In the genomic region with DNA sequence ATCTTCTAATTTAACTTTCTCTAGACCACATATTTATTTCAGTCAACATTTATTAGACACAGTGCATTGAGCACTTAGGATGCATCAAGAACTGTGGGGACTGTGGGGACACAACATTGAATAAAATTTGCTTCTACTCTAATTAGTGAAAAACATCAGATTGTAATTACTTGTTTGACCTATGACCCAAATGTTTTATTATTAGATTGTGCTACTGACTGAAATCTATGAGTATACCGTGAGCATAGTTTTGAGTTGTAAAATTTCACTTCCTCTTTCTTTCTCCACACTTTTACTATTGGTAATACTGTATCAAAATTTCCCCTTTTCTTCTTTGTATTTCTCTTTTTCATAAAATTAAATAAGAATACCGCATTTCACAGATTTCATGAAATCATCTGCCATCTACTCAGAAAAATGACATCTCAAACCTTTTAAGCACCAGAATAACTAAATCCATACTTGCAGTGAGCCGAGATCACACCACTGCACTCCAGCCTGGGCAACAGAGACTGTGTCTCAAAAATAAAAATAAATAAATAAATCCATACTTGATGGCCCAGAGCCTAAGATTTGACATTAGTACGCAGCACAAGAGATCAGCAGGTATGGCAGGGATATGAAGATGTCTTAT, we compare ENCODE assay signal across 9 cellular contexts. TPM values are rescaled to one million over a fixed set of nuclear protein-coding genes. Genes with fewer than 3 reads are reported as not detected.
A peak's percentile ranks its signal among the peaks of the same experiment; 100 is the strongest.
DNase-seq lines count a peak whose midpoint lies in the region; ATAC-seq and TF ChIP-seq lines count a peak whose summit lies in the region.
"Had no signal": no experiment of that assay in that cellular context is flagged by ENCODE, and none has a peak within 500 bp of the region (broad histone marks: within the 10 kb centered on the region; RNA-seq: fewer than 3 reads in every experiment).

No MANE protein-coding gene starts in this region.

- no peak overlapping the region for H3K14ac ChIP-seq in mesenchymal stem cell (ENCODE audit: low read length in 2 of 2)

- H3K4me1 ChIP-seq in OCI-LY7 (ENCODE audit: insufficient read depth, low read length, poor library complexity, severe bottlenecking) (peaks cover 48% of the 10 kb centered on the region), mesenchymal stem cell (ENCODE audit: control insufficient read depth, insufficient read depth, low read depth, low read length) (peaks cover 2% of the 10 kb centered on the region)

- H2AK5ac ChIP-seq in mesenchymal stem cell (ENCODE audit: low read length, severe bottlenecking), result no peak overlapping the region

- H3K79me2 ChIP-seq in OCI-LY7 (ENCODE audit: insufficient read depth, low read depth, low read length), result no peaks in the 10 kb centered on the region

- DNase-seq in GM10248 (ENCODE audit: extremely low spot score) (peak; percentile 55), OCI-LY7 (ENCODE audit: low spot score) (peak; percentile 47), mesenchymal stem cell (no peak), NCI-H1930 (lab: John Stamatoyannopoulos, UW) (no peak)
- DNase-seq in activated CD4-positive, CD25-positive, alpha-beta regulatory T cell (lab: John Stamatoyannopoulos, UW), result no peak
- DNase-seq: activated naive CD4-positive, alpha-beta T cell treated with anti-CD3 and anti-CD28 coated beads, Interleukin-2, amount 10 ng/mL, durations not matched to agents 7 days and 5 days had no signal

- H3K4me3 ChIP-seq in OCI-LY7 (ENCODE audit: low read depth, low read length, poor library complexity, severe bottlenecking) (peak overlapping the region; percentile 14), mesenchymal stem cell (ENCODE audit: insufficient read depth in 1 of 2, low read depth in 1 of 2, low read length in 2 of 2) (no peak overlapping the region)

- H4K8ac ChIP-seq in mesenchymal stem cell (ENCODE audit: low read length), result no peak overlapping the region

- ATAC-seq in GM19463 (IDR thresholded peaks at IDR 0.05; ENCODE audit: unreplicated experiment) (peak; percentile 45), HG03097 (IDR thresholded peaks at IDR 0.05; ENCODE audit: low FRiP score, unreplicated experiment) (peak; percentile 39), HG03139 (IDR thresholded peaks at IDR 0.05; ENCODE audit: unreplicated experiment) (no peak)

- no peaks in the 10 kb centered on the region for H3K9me2 ChIP-seq in OCI-LY7 (ENCODE audit: insufficient read depth, low read length)

- H3K9me3 ChIP-seq in OCI-LY7 (ENCODE audit: low read length), result no peaks in the 10 kb centered on the region; the same call in 1 of the 2 replicates
- H3K9me3 ChIP-seq in mesenchymal stem cell (ENCODE audit: control insufficient read depth, low read length), result no peaks in the 10 kb centered on the region

- H3K27ac ChIP-seq in OCI-LY7 (ENCODE audit: low read depth, low read length, poor library complexity, severe bottlenecking) (peak overlapping the region; percentile 41), mesenchymal stem cell (ENCODE audit: low read length, poor library complexity, severe bottlenecking) (no peak overlapping the region)

- H3K23ac ChIP-seq in mesenchymal stem cell (ENCODE audit: low read length in 2 of 2), result no peak overlapping the region

- H2BK5ac ChIP-seq in mesenchymal stem cell (ENCODE audit: low read depth, low read length, poor library complexity, severe bottlenecking), result no peak overlapping the region

- peak overlapping the region; percentile 36 for H2AFZ ChIP-seq in OCI-LY7 (ENCODE audit: low read length)
- no peak overlapping the region for H2AFZ ChIP-seq in mesenchymal stem cell (ENCODE audit: low read depth, low read length)

- H3K4ac ChIP-seq in mesenchymal stem cell (ENCODE audit: low read depth in 1 of 2, low read length in 2 of 2), result no peak overlapping the region

- H3K36me3 ChIP-seq in OCI-LY7 (ENCODE audit: insufficient read depth, low read length), result no peaks in the 10 kb centered on the region
- no peaks in the 10 kb centered on the region for H3K36me3 ChIP-seq in mesenchymal stem cell (ENCODE audit: control insufficient read depth in 1 of 2, insufficient read depth in 2 of 2, low read depth in 1 of 2, low read length in 2 of 2)

- no peaks in the 10 kb centered on the region for H3K79me1 ChIP-seq in mesenchymal stem cell (replicated peaks; ENCODE audit: low read length, poor library complexity, severe bottlenecking)

- intact Hi-C loops in OCI-LY7 (cut with micrococcal nuclease; ENCODE audit: unreplicated experiment), result loop anchor here (10.0 kb wide), 1 partner anchor 616 kb away; a partner anchor contains a TSS

- CTCF ChIA-PET in GM10248 (lab: Yijun Ruan, JAX), result interaction anchor here (0.8 to 3.3 kb wide), 3 partner anchors 8 to 25 kb away, joined by 3 to 48 read pairs (median 10); a partner anchor contains a TSS
- CTCF ChIA-PET in OCI-LY7 (lab: Charles Lee; ENCODE audit: unreplicated experiment), result no interaction called here

- no peaks in the 10 kb centered on the region for H4K20me1 ChIP-seq in OCI-LY7 (ENCODE audit: insufficient read depth, low read length)

- no peak overlapping the region for H3K9ac ChIP-seq in mesenchymal stem cell (ENCODE audit: low read length)

- no peak overlapping the region for H3K18ac ChIP-seq in mesenchymal stem cell (ENCODE audit: low read depth in 1 of 2, low read length in 2 of 2)

- POLR2A ChIA-PET in GM10248 (lab: Yijun Ruan, JAX) (no interaction called here), OCI-LY7 (lab: Charles Lee) (interaction anchor here (0.6 to 8.0 kb wide), 4 partner anchors 11 to 239 kb away, joined by 3 to 79 read pairs (median 4); a partner anchor contains a TSS)

- no peak for TF ChIP-seq CTCF in GM10248 (IDR thresholded peaks at IDR 0.05; ENCODE audit: control extremely low read depth, extremely low read depth, low read depth, missing control alignments)
- no peak for TF ChIP-seq CTCF in OCI-LY7 (conservative IDR thresholded peaks at IDR 0.05; ENCODE audit: low read length)

- BruUV-seq in OCI-LY7 (replicated peaks; lab: Mats Ljungman, UMichigan), result no TSS peak

- H2BK15ac ChIP-seq in mesenchymal stem cell (ENCODE audit: low read depth, poor library complexity, severe bottlenecking), result no peak overlapping the region

- WGBS in mesenchymal stem cell, result 86% methylated on average over 4 of the region's 4 CpGs

- no peak overlapping the region for H2BK120ac ChIP-seq in mesenchymal stem cell (ENCODE audit: low read depth, low read length)

- peak overlapping the region; percentile 46 for H3K4me2 ChIP-seq in OCI-LY7 (ENCODE audit: low read length)
- H3K4me2 ChIP-seq in mesenchymal stem cell (ENCODE audit: low read length, poor library complexity, severe bottlenecking), result no peak overlapping the region

- no peak overlapping the region for H2BK12ac ChIP-seq in mesenchymal stem cell (ENCODE audit: low read length in 2 of 2)

- H3K27me3 ChIP-seq in mesenchymal stem cell (ENCODE audit: control insufficient read depth in 1 of 2, insufficient read depth in 1 of 2, low read length in 2 of 2), result peaks cover 9 to 19% of the 10 kb centered on the region in 2 experiments

- H4K91ac ChIP-seq in mesenchymal stem cell (ENCODE audit: low read length), result no peak overlapping the region

RNA-seq across cellular contexts. Expression of a gene that starts 25.4 kb away (rescaled TPM):
- total RNA-seq in OCI-LY7 (2014; rRNA removed; shearing (Covaris generic)), result 6.2 TPM in 2 replicates
- total RNA-seq in OCI-LY7 (2022), result 8.7 and 12.8 TPM in 2 replicates
- polyA plus RNA-seq in mesenchymal stem cell (2013, experiment 1 of 2), result 24.1 TPM
- 25.7 TPM for polyA plus RNA-seq in mesenchymal stem cell (2013, experiment 2 of 2)

RNA-seq across cellular contexts. Expression of a gene that starts 49.3 kb away (rescaled TPM):
- 0.41 and 1.9 TPM in 2 replicates for total RNA-seq in OCI-LY7 (2014; rRNA removed; shearing (Covaris generic))
- 2.4 and 2.6 TPM in 2 replicates for total RNA-seq in OCI-LY7 (2022)
- 66.0 TPM for polyA plus RNA-seq in mesenchymal stem cell (2013, experiment 1 of 2)
- 65.0 TPM for polyA plus RNA-seq in mesenchymal stem cell (2013, experiment 2 of 2)

Comparison
In these comparisons a context has a peak if more than half of its experiments do, and no peak if none do; other contexts are left out.
1. DNase-seq: peak in GM10248 (single experiment) and OCI-LY7 (single experiment); none in mesenchymal stem cell (single experiment), activated CD4-positive, CD25-positive, alpha-beta regulatory T cell (0 of 4) and NCI-H1930 (0 of 2).